ENCODE assay signal across 9 cellular contexts in the genomic region with DNA sequence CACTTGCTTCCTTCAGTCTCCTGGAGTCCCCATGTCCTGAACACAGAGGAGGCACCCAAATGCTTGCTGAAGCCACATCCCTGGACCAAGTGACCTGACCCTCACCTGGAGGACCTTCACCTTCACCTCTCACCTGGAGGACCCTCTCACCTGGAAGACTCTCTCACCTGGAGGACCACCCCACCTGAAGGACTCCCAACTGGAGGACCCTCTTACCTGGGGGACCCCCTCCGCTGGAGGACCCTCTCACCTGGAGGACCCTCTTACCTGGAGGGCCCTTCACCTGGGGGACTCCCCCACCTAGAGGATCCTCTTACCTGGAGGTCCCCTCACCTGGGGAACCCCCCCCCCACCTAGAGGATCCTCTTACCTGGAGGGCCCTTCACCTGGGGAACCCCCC. TPM values are rescaled to one million over a fixed set of nuclear protein-coding genes. Genes with fewer than 3 reads are reported as not detected.
DNase-seq lines count a peak whose midpoint lies in the region; ATAC-seq, FAIRE-seq and TF ChIP-seq lines count a peak whose summit lies in the region.
"Had no signal": no experiment of that assay in that cellular context is flagged by ENCODE, and none has a peak within 500 bp of the region (broad histone marks: within the 10 kb centered on the region; RNA-seq: fewer than 3 reads in every experiment).

No MANE protein-coding gene starts in this region.

- H3K4me3 Mint-ChIP-seq in CD8-positive, alpha-beta T cell: peak overlapping the region; percentile 68
- peak overlapping the region; percentile 39 to 97 (median 52) for H3K4me3 Mint-ChIP-seq in IgD-negative memory B cell

- no peak overlapping the region for H3K27ac Mint-ChIP-seq in CD8-positive, alpha-beta T cell
- peak overlapping the region in 2 of 3 donors; percentile 88 to 94 for H3K27ac Mint-ChIP-seq in IgD-negative memory B cell

- peaks cover 16% of the 10 kb centered on the region for H4K20me1 ChIP-seq in osteoblast (ENCODE audit: insufficient read depth, low read length)

- FAIRE-seq in small intestine (lab: Jason Lieb, UNC): no peak
- FAIRE-seq: D721Med had no signal

- POLR2A ChIA-PET in CD8-positive, alpha-beta T cell (lab: Charles Lee): interaction anchor here (1.0 to 1.4 kb wide), 4 partner anchors 14 to 188 kb away, joined by 4 to 12 read pairs (median 4); a partner anchor contains a TSS

- CTCF ChIA-PET in CD8-positive, alpha-beta T cell (lab: Charles Lee): interaction anchor here (3.7 kb wide), 1 partner anchor 15 kb away, joined by 20 read pairs; a partner anchor contains a TSS

- no peak for TF ChIP-seq CTCF in CD8-positive, alpha-beta T cell (IDR thresholded peaks at IDR 0.05)
- TF ChIP-seq CTCF in coronary artery (IDR thresholded peaks at IDR 0.05): no peak
- TF ChIP-seq CTCF in osteoblast (IDR thresholded peaks at IDR 0.05; ENCODE audit: extremely low read depth, low read depth, low read length): no peak

- H3K79me2 ChIP-seq in osteoblast (ENCODE audit: insufficient read depth, low read length): peaks cover 26% of the 10 kb centered on the region

- no peak for ATAC-seq in CD8-positive, alpha-beta T cell
- ATAC-seq in HG03469 (IDR thresholded peaks at IDR 0.05; ENCODE audit: unreplicated experiment): no peak
- no peak for ATAC-seq in HG03378 (IDR thresholded peaks at IDR 0.05; ENCODE audit: unreplicated experiment)
- no peak for ATAC-seq in HG03108 (IDR thresholded peaks at IDR 0.05; ENCODE audit: unreplicated experiment)

- no peaks in the 10 kb centered on the region for H3K27me3 Mint-ChIP-seq in CD8-positive, alpha-beta T cell (ENCODE audit: low read depth)
- no peaks in the 10 kb centered on the region for H3K27me3 Mint-ChIP-seq in IgD-negative memory B cell

- peak overlapping the region; percentile 95 for H3K4me2 ChIP-seq in osteoblast (ENCODE audit: insufficient read depth, low read length)

- WGBS in small intestine, 3 donors: 50 to 97% (median 85%) methylated on average over 1 of the region's 1 CpG

- H3K36me3 Mint-ChIP-seq in CD8-positive, alpha-beta T cell: peaks cover 15% of the 10 kb centered on the region
- peaks cover 4% of the 10 kb centered on the region for H3K36me3 Mint-ChIP-seq in IgD-negative memory B cell

- H3K4me3 ChIP-seq in CD8-positive, alpha-beta T cell (ENCODE audit: low read depth, low read length): no peak overlapping the region
- peak overlapping the region; percentile 91 for H3K4me3 ChIP-seq in coronary artery
- no peak overlapping the region for H3K4me3 ChIP-seq in osteoblast (ENCODE audit: insufficient read depth, low read length)
- H3K4me3 ChIP-seq in small intestine (ENCODE audit: low read depth in 1 of 2, low read length in 2 of 2): peak overlapping the region in 1 of 2 donors; percentile 80

- no peaks in the 10 kb centered on the region for H3K9me3 Mint-ChIP-seq in CD8-positive, alpha-beta T cell
- H3K9me3 Mint-ChIP-seq in IgD-negative memory B cell: no peaks in the 10 kb centered on the region

- no peaks in the 10 kb centered on the region for H3K9me3 ChIP-seq in CD8-positive, alpha-beta T cell (ENCODE audit: low read length)
- H3K9me3 ChIP-seq in osteoblast (ENCODE audit: low read depth, low read length) (no peaks in the 10 kb centered on the region), small intestine (ENCODE audit: control insufficient read depth, low read depth) (no peaks in the 10 kb centered on the region)

- peaks cover 14% of the 10 kb centered on the region for H3K4me1 Mint-ChIP-seq in CD8-positive, alpha-beta T cell (ENCODE audit: low read depth)
- H3K4me1 Mint-ChIP-seq in IgD-negative memory B cell: peaks cover 4 to 9% (median 8%) of the 10 kb centered on the region in 3 donors

- no peak for DNase-seq in CD8-positive, alpha-beta T cell
- DNase-seq in coronary artery (ENCODE audit: low spot score): no peak
- DNase-seq in osteoblast (ENCODE audit: insufficient read length, low spot score, missing footprints): peak; percentile 75
- DNase-seq in small intestine: no peak

- no peak overlapping the region for H2AFZ ChIP-seq in osteoblast (ENCODE audit: low read length)

- H3K36me3 ChIP-seq in CD8-positive, alpha-beta T cell (ENCODE audit: insufficient read depth, low read length): peaks cover 3% of the 10 kb centered on the region
- peaks cover 20% of the 10 kb centered on the region for H3K36me3 ChIP-seq in osteoblast (ENCODE audit: insufficient read depth, low read length)
- peaks cover 0 to 3% of the 10 kb centered on the region in 2 donors for H3K36me3 ChIP-seq in small intestine (ENCODE audit: control insufficient read depth in 2 of 2, insufficient read depth in 2 of 2, low read length in 2 of 2)

- H3K27me3 ChIP-seq in CD8-positive, alpha-beta T cell (ENCODE audit: insufficient read depth, low read length): no peaks in the 10 kb centered on the region
- H3K27me3 ChIP-seq in osteoblast (ENCODE audit: insufficient read depth, low read length): no peaks in the 10 kb centered on the region
- H3K27me3 ChIP-seq in small intestine (ENCODE audit: control insufficient read depth in 2 of 2, insufficient read depth in 2 of 2, low read length in 2 of 2): no peaks in the 10 kb centered on the region

- peaks cover 15% of the 10 kb centered on the region for H3K4me1 ChIP-seq in CD8-positive, alpha-beta T cell (ENCODE audit: insufficient read depth, low read length)
- H3K4me1 ChIP-seq in osteoblast (ENCODE audit: insufficient read depth, low read length) (peaks cover 9% of the 10 kb centered on the region), small intestine (ENCODE audit: control insufficient read depth in 2 of 2, insufficient read depth in 1 of 2, low read depth in 1 of 2, low read length in 1 of 2) (peaks cover 5% of the 10 kb centered on the region in 2 donors)

- intact Hi-C loops in CD8-positive, alpha-beta T cell (cut with DNase I, micrococcal nuclease): loop anchor here (1.0 to 2.0 kb wide), 6 partner anchors 14 to 287 kb away; a partner anchor contains a TSS

- H3K27ac ChIP-seq in CD8-positive, alpha-beta T cell (ENCODE audit: low read depth, low read length): no peak overlapping the region
- H3K27ac ChIP-seq in coronary artery (no peak overlapping the region), osteoblast (ENCODE audit: low read depth, low read length) (no peak overlapping the region), small intestine (ENCODE audit: low read depth in 1 of 2, low read length in 1 of 2) (no peak overlapping the region)

RNA-seq across cellular contexts. Expression of a gene that starts 0.6 kb away (rescaled TPM):
- 10 to 100 TPM; 67.0 to 73.1 TPM for total RNA-seq in CD8-positive, alpha-beta T cell
- polyA plus RNA-seq in IgD-negative memory B cell (24.0 TPM), small intestine (100 to 1,000 TPM; 100 to 239 (median 169) TPM)
- 24.8 and 37.6 TPM in 2 replicates for total RNA-seq in osteoblast

RNA-seq across cellular contexts. Expression of a gene that starts 15.6 kb away (rescaled TPM):
- 10 to 100 TPM; 26.5 to 28.6 TPM for total RNA-seq in CD8-positive, alpha-beta T cell
- 12.7 TPM for polyA plus RNA-seq in IgD-negative memory B cell
- total RNA-seq in osteoblast: 12.1 and 14.8 TPM in 2 replicates
- 10 to 100 TPM in 2 of 3 donors, 1 to 10 TPM in 1; 9.2 to 42.7 (median 29.7) TPM for polyA plus RNA-seq in small intestine

RNA-seq across cellular contexts. Expression of a gene that starts 28.3 kb away (rescaled TPM):
- total RNA-seq in CD8-positive, alpha-beta T cell: 1 to 10 TPM; 4.8 to 5.1 TPM
- polyA plus RNA-seq in IgD-negative memory B cell (3.5 TPM), small intestine (10 to 100 TPM in 1 of 3 donors, 1 to 10 TPM in 2; 6.5 to 17.0 (median 6.8) TPM)
- total RNA-seq in osteoblast: 3.2 and 3.3 TPM in 2 replicates

RNA-seq across cellular contexts. Expression of a gene that starts 28.4 kb away (rescaled TPM):
- total RNA-seq in CD8-positive, alpha-beta T cell: 10 to 100 TPM; 82.9 to 90.8 TPM
- polyA plus RNA-seq in IgD-negative memory B cell (63.9 TPM), small intestine (100 to 1,000 TPM in 2 of 3 donors, 10 to 100 TPM in 1; 95.3 to 202 (median 181) TPM)
- 101 and 110 TPM in 2 replicates for total RNA-seq in osteoblast

RNA-seq across cellular contexts. Expression of a gene that starts 34.8 kb away (rescaled TPM):
- 10 to 100 TPM; 15.7 to 15.9 TPM for total RNA-seq in CD8-positive, alpha-beta T cell
- polyA plus RNA-seq in IgD-negative memory B cell: 1.6 TPM
- total RNA-seq in osteoblast: 13.3 and 14.5 TPM in 2 replicates
- 10 to 100 TPM; 14.4 to 48.5 (median 43.2) TPM for polyA plus RNA-seq in small intestine
